Comparison of ENCODE assay signal across 13 cellular contexts in genomic region chr12:72618764-72619163, GRCh38.
DNase-seq lines count a peak whose midpoint lies in the region; ATAC-seq and TF ChIP-seq lines count a peak whose summit lies in the region.
"Had no signal": no experiment of that assay in that cellular context is flagged by ENCODE, and none has a peak within 500 bp of the region (broad histone marks: within the 10 kb centered on the region; RNA-seq: fewer than 3 reads in every experiment).

No MANE protein-coding gene starts in this region.

- H3K9me3 Mint-ChIP-seq in naive thymus-derived CD8-positive, alpha-beta T cell, result peaks cover 0 to 22% (median 2%) of the 10 kb centered on the region in 9 donors
- peaks cover 3% of the 10 kb centered on the region for H3K9me3 Mint-ChIP-seq in T-helper 2 cell treated with Interferon-gamma antibody and Interleukin-4, amounts not matched to agents 5 μg/mL and 100 μg/mL, for 36 hours
- H3K9me3 Mint-ChIP-seq: GM23338 had no signal

- no peak overlapping the region for H3K4me3 ChIP-seq in WERI-Rb-1 (ENCODE audit: low read depth, low read length)
- H3K4me3 ChIP-seq: GM23338 had no signal

- H3K36me3 ChIP-seq in WERI-Rb-1, result no peaks in the 10 kb centered on the region

- H3K4me1 Mint-ChIP-seq in naive thymus-derived CD8-positive, alpha-beta T cell, result no peaks in the 10 kb centered on the region
- H3K4me1 Mint-ChIP-seq in T-helper 2 cell treated with Interferon-gamma antibody and Interleukin-4, amounts not matched to agents 5 μg/mL and 100 μg/mL, for 36 hours (ENCODE audit: low read depth), result no peaks in the 10 kb centered on the region
- H3K4me1 Mint-ChIP-seq: B cell; CD4-positive, alpha-beta memory T cell had no signal

- no peaks in the 10 kb centered on the region for H3K36me3 Mint-ChIP-seq in naive thymus-derived CD8-positive, alpha-beta T cell
- H3K36me3 Mint-ChIP-seq in T-helper 2 cell treated with Interferon-gamma antibody and Interleukin-4, amounts not matched to agents 5 μg/mL and 100 μg/mL, for 36 hours (ENCODE audit: low read depth), result no peaks in the 10 kb centered on the region
- H3K36me3 Mint-ChIP-seq: CD4-positive, alpha-beta memory T cell had no signal

- no peaks in the 10 kb centered on the region for H3K9me3 ChIP-seq in WERI-Rb-1 (ENCODE audit: severe bottlenecking)

- ATAC-seq in naive thymus-derived CD8-positive, alpha-beta T cell, result no peak
- ATAC-seq in HG03354 (IDR thresholded peaks at IDR 0.05; ENCODE audit: poor library complexity, severe bottlenecking, unreplicated experiment), result no peak
- ATAC-seq: GM23338 had no signal

- no peaks in the 10 kb centered on the region for H3K27me3 Mint-ChIP-seq in naive thymus-derived CD8-positive, alpha-beta T cell
- no peaks in the 10 kb centered on the region for H3K27me3 Mint-ChIP-seq in T-helper 2 cell treated with Interferon-gamma antibody and Interleukin-4, amounts not matched to agents 5 μg/mL and 100 μg/mL, for 36 hours (ENCODE audit: low read depth)
- H3K27me3 Mint-ChIP-seq: B cell; CD4-positive, alpha-beta memory T cell had no signal

- no peak overlapping the region for H3K27ac ChIP-seq in WERI-Rb-1
- H3K27ac ChIP-seq: C4-2B had no signal

- no peak for TF ChIP-seq CTCF in WERI-Rb-1 (IDR thresholded peaks at IDR 0.05; ENCODE audit: low read depth, low read length)

- DNase-seq in NCI-H2227 (lab: John Stamatoyannopoulos, UW; ENCODE audit: unreplicated experiment) (peak; percentile 18), NCI-H2227 treated with DMSO at 0.1 percent for 48 hours (lab: John Stamatoyannopoulos, UW) (no peak), NCI-H2171 (lab: John Stamatoyannopoulos, UW) (peak; percentile 23), WERI-Rb-1 (peak; percentile 14)
- DNase-seq in naive thymus-derived CD8-positive, alpha-beta T cell, result no peak
- DNase-seq in T-helper 2 cell treated with Interferon-gamma antibody and Interleukin-4, amounts not matched to agents 5 μg/mL and 100 μg/mL, for 36 hours (ENCODE audit: low spot score), result no peak
- DNase-seq: CD4-positive, alpha-beta memory T cell; DMS79; H7 had no signal

- POLR2A ChIA-PET in naive thymus-derived CD8-positive, alpha-beta T cell (lab: Charles Lee), result no interaction called here

- no peak overlapping the region for H3K4me3 Mint-ChIP-seq in naive thymus-derived CD8-positive, alpha-beta T cell
- no peak overlapping the region for H3K4me3 Mint-ChIP-seq in T-helper 2 cell treated with Interferon-gamma antibody and Interleukin-4, amounts not matched to agents 5 μg/mL and 100 μg/mL, for 36 hours
- H3K4me3 Mint-ChIP-seq: B cell; CD4-positive, alpha-beta memory T cell; GM23338 had no signal

- H3K27me3 ChIP-seq in WERI-Rb-1 (ENCODE audit: insufficient read depth, low read depth, severe bottlenecking), result no peaks in the 10 kb centered on the region

- no peak overlapping the region for H3K27ac Mint-ChIP-seq in naive thymus-derived CD8-positive, alpha-beta T cell
- no peak overlapping the region for H3K27ac Mint-ChIP-seq in T-helper 2 cell treated with Interferon-gamma antibody and Interleukin-4, amounts not matched to agents 5 μg/mL and 100 μg/mL, for 36 hours
- H3K27ac Mint-ChIP-seq: B cell; CD4-positive, alpha-beta memory T cell; GM23338 had no signal

Comparison
In these comparisons a context has a peak if more than half of its experiments do, and no peak if none do; other contexts are left out.
1. DNase-seq: peak in NCI-H2227 (single experiment), NCI-H2171 (single experiment) and WERI-Rb-1 (single experiment); none in NCI-H2227 treated with DMSO at 0.1 percent for 48 hours (single experiment), naive thymus-derived CD8-positive, alpha-beta T cell (0 of 10) and T-helper 2 cell treated with Interferon-gamma antibody and Interleukin-4, amounts not matched to agents 5 μg/mL and 100 μg/mL, for 36 hours (single experiment).